9 cellular contexts compared by ENCODE assay signal in the genomic region with DNA sequence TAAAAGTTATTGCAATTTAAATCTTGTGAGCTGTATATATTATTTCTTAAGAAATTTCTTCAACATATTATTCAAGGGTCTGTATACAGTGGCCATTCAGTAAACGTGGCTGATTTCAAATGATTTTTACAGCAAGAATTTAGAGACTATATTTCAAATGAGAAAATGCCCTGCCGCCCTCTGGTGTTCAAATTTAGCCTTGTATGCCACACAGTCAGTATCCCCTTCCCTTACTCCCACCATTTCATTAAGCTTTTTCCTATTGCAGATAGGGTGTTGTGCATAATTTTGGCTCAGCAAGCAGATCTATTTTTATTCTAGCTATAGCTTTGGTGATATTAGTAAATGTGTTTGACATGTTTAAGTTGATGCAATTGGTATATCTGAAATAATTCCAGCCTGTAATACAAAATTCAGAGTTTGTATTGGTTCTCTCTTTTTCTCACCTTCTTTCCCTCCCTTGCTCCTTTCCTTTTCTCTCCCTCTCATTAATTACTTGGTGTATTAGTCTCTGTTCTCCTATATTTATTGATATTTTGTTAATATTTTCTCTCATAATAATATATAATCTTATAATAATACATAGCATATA. TPM values are rescaled to one million over a fixed set of nuclear protein-coding genes. Genes with fewer than 3 reads are reported as not detected.
DNase-seq lines count a peak whose midpoint lies in the region; ATAC-seq, FAIRE-seq and TF ChIP-seq lines count a peak whose summit lies in the region.
"Had no signal": no experiment of that assay in that cellular context is flagged by ENCODE, and none has a peak within 500 bp of the region (broad histone marks: within the 10 kb centered on the region; RNA-seq: fewer than 3 reads in every experiment).

No MANE protein-coding gene starts in this region.

- 4% methylated on average over 2 of the region's 2 CpGs for WGBS in HepG2 (ENCODE audit: low lambda C conversion rate)

- peak; percentile 3 for DNase-seq in DMS79 treated with DMSO at 0.1 percent for 48 hours (lab: John Stamatoyannopoulos, UW)
- DNase-seq in DMS79 (lab: John Stamatoyannopoulos, UW): no peak
- DNase-seq in NB4 (ENCODE audit: low read depth): peak; percentile 46
- no peak for DNase-seq in ascending aorta (ENCODE audit: low spot score in 2 of 2)
- peak; percentile 25 for DNase-seq in HepG2 (ENCODE audit: low spot score)
- DNase-seq in central memory CD4-positive, alpha-beta T cell: no peak
- no peak for DNase-seq in activated naive CD4-positive, alpha-beta T cell (lab: John Stamatoyannopoulos, UW)

- no peak for TF ChIP-seq RAD21 in HepG2 (CRISPR knock-in tag; IDR thresholded peaks at IDR 0.05)

- TF ChIP-seq POLR2A in NB4 (IDR thresholded peaks at IDR 0.05; ENCODE audit: extremely low read depth, insufficient read length) (no peak), HepG2 (IDR thresholded peaks at IDR 0.05; ENCODE audit: insufficient read depth in 1 of 2, low read depth in 2 of 2, low read length in 2 of 2) (no peak)

- TF ChIP-seq CTCF in NB4 (IDR thresholded peaks at IDR 0.05; ENCODE audit: low read depth, low read length) (peak; percentile 56), ascending aorta (IDR thresholded peaks at IDR 0.05) (peak in 2 of 3 experiments; percentile 17 to 29), HepG2 (CRISPR knock-in tag; IDR thresholded peaks at IDR 0.05) (peak; percentile 69)

- H2AFZ ChIP-seq in HepG2 (ENCODE audit: low read length): no peak overlapping the region

- POLR2A ChIA-PET in HepG2 (lab: Yijun Ruan, JAX): no interaction called here

- no TSS peak for BruUV-seq in HepG2 (replicated peaks; lab: Mats Ljungman, UMichigan)

- in situ Hi-C loops in HepG2 (cut with HindIII; ENCODE audit: extremely low pct_ligation_motif_present, low pct_unique_long_range_greater_than_20kb): no loop called here

- ATAC-seq in HepG2: peak; percentile 83
- ATAC-seq in HG02973 (IDR thresholded peaks at IDR 0.05; ENCODE audit: unreplicated experiment): no peak

- no peak overlapping the region for H3K9ac ChIP-seq in HepG2 (ENCODE audit: insufficient read depth, low read depth, low read length)
- H3K9ac ChIP-seq: BLaER1 treated with 17β-estradiol and CSF1 and Interleukin-3, amounts not matched to agents 10 nM and 100 nM had no signal

- CTCF ChIA-PET in HepG2 (lab: Yijun Ruan, JAX; ENCODE audit: low intra/inter-chr PET ratio, low total read pairs): interaction anchor here (1.6 to 1.9 kb wide), 2 partner anchors 99 to 155 kb away, joined by 8 to 9 read pairs; no protein-coding TSS in a partner anchor

- TF ChIP-seq EP300 in HepG2 (IDR thresholded peaks at IDR 0.05; ENCODE audit: low read depth in 2 of 2, low read length in 2 of 2): no peak
- TF ChIP-seq EP300 in HepG2 (CRISPR knock-in tag; IDR thresholded peaks at IDR 0.05; ENCODE audit: borderline replicate concordance): no peak

- H4K20me1 ChIP-seq in HepG2 (ENCODE audit: insufficient read depth, low read length): no peaks in the 10 kb centered on the region
- H4K20me1 ChIP-seq: BLaER1 treated with 17β-estradiol and CSF1 and Interleukin-3, amounts not matched to agents 10 nM and 100 nM had no signal

- no peak overlapping the region for H3K4me2 ChIP-seq in HepG2 (ENCODE audit: low read depth, low read length)
- H3K4me2 ChIP-seq: BLaER1 treated with 17β-estradiol and CSF1 and Interleukin-3, amounts not matched to agents 10 nM and 100 nM had no signal

- H3K4me1 ChIP-seq in ascending aorta (no peaks in the 10 kb centered on the region), HepG2 (ENCODE audit: insufficient read depth, low read length) (no peaks in the 10 kb centered on the region)
- H3K4me1 ChIP-seq: BLaER1 treated with 17β-estradiol and CSF1 and Interleukin-3, amounts not matched to agents 10 nM and 100 nM had no signal

- H3K36me3 ChIP-seq in ascending aorta (no peaks in the 10 kb centered on the region), HepG2 (replicated peaks in 1 of 2; ENCODE audit: control insufficient read depth in 1 of 2, insufficient read depth in 2 of 2, low read length in 2 of 2) (no peaks in the 10 kb centered on the region)
- H3K36me3 ChIP-seq: BLaER1 treated with 17β-estradiol and CSF1 and Interleukin-3, amounts not matched to agents 10 nM and 100 nM had no signal

- H3K79me2 ChIP-seq in HepG2 (ENCODE audit: insufficient read depth, low read length): no peaks in the 10 kb centered on the region

- intact Hi-C loops in ascending aorta (cut with DNase I) (no loop called here), HepG2 (cut with micrococcal nuclease; ENCODE audit: unreplicated experiment) (loop anchor here (1.0 to 5.0 kb wide), 4 partner anchors 100 to 564 kb away; partner anchors contain the start of gene TTC21B)

- H3K27me3 ChIP-seq in ascending aorta: no peaks in the 10 kb centered on the region
- H3K27me3 ChIP-seq in HepG2 (ENCODE audit: control insufficient read depth in 1 of 2, insufficient read depth in 2 of 2, low read length in 2 of 2): no peaks in the 10 kb centered on the region
- H3K27me3 ChIP-seq: BLaER1 treated with 17β-estradiol and CSF1 and Interleukin-3, amounts not matched to agents 10 nM and 100 nM had no signal

- H3K9me3 ChIP-seq in ascending aorta: no peaks in the 10 kb centered on the region
- no peaks in the 10 kb centered on the region for H3K9me3 ChIP-seq in HepG2 (ENCODE audit: low read length)
- H3K9me3 ChIP-seq: BLaER1 treated with 17β-estradiol and CSF1 and Interleukin-3, amounts not matched to agents 10 nM and 100 nM had no signal

- FAIRE-seq in HepG2 (lab: Jason Lieb, UNC): no peak

- no peak overlapping the region for H3K27ac ChIP-seq in ascending aorta
- no peak overlapping the region for H3K27ac ChIP-seq in HepG2 (ENCODE audit: extremely low read length, insufficient read depth, low read length)
- H3K27ac ChIP-seq: BLaER1 treated with 17β-estradiol and CSF1 and Interleukin-3, amounts not matched to agents 10 nM and 100 nM had no signal

- H3K4me3 ChIP-seq in NB4 (ENCODE audit: low read depth, low read length) (no peak overlapping the region), ascending aorta (no peak overlapping the region), HepG2 (replicated peaks in 1 of 3; ENCODE audit: insufficient read depth in 1 of 3, low read depth in 2 of 3, low read length in 3 of 3) (no peak overlapping the region)
- H3K4me3 ChIP-seq: BLaER1 treated with 17β-estradiol and CSF1 and Interleukin-3, amounts not matched to agents 10 nM and 100 nM had no signal

TF ChIP-seq in HepG2, 621 proteins besides CTCF, POLR2A, EP300 and RAD21 (continues in another document):
- TF ChIP-seq STAG1 (CRISPR knock-in tag; IDR thresholded peaks at IDR 0.05) (peak; percentile 68), ISL2 (CRISPR knock-in tag; IDR thresholded peaks at IDR 0.05) (no peak), ZNF543 (CRISPR knock-in tag; IDR thresholded peaks at IDR 0.05) (no peak), ARID5B (CRISPR knock-in tag; IDR thresholded peaks at IDR 0.05) (0 out of 2 replicates have a peak, but pooled peaks have one; percentile 12), ZNF335 (CRISPR knock-in tag; IDR thresholded peaks at IDR 0.05) (no peak)

RNA-seq across cellular contexts. Expression of gene SCN7A, which starts 22.8 kb away (rescaled TPM):
- total RNA-seq in ascending aorta: 2.9 TPM
- total RNA-seq in HepG2 (2016; rRNA removed; fragmentation: Illumina TruSeq; extraction: Trizol): not detected in 2 replicates
- total RNA-seq in HepG2 (2016; cell fraction: cytosol; rRNA removed; fragmentation: Illumina TruSeq; extraction: Trizol; ENCODE audit: low read depth): not detected in 2 replicates
- total RNA-seq in HepG2 (2016; cell fraction: insoluble cytoplasmic fraction; rRNA removed; fragmentation: Illumina TruSeq; extraction: Trizol): 0.02 TPM in 1 of 2 replicates, not detected in the other
- total RNA-seq in HepG2 (2016; cell fraction: membrane; rRNA removed; fragmentation: Illumina TruSeq; extraction: Trizol): not detected in 2 replicates
- total RNA-seq in HepG2 (2016; cell fraction: nucleus; rRNA removed; fragmentation: Illumina TruSeq; extraction: Trizol): not detected in 2 replicates
- polyA plus RNA-seq in HepG2 (2011; rRNA removed): 0.01 TPM in 2 replicates
- polyA plus RNA-seq in HepG2 (2011; cell fraction: cytosol; rRNA removed): not detected in 2 replicates
- 0.05 TPM in 1 of 2 replicates, not detected in the other for polyA plus RNA-seq in HepG2 (2011; cell fraction: nucleus; rRNA removed)
- polyA plus RNA-seq in HepG2 (2012): not detected in 2 replicates
- polyA plus RNA-seq in HepG2 (2016; cell fraction: cytosol; fragmentation: Illumina TruSeq; extraction: Trizol; ENCODE audit: low read depth): not detected in 2 replicates
- polyA plus RNA-seq in HepG2 (2016; cell fraction: insoluble cytoplasmic fraction; fragmentation: Illumina TruSeq; extraction: Trizol; ENCODE audit: low read depth): not detected in 2 replicates
- polyA plus RNA-seq in HepG2 (2016; cell fraction: membrane; fragmentation: Illumina TruSeq; extraction: Trizol; ENCODE audit: low read depth): not detected in 2 replicates
- not detected in 2 replicates for polyA plus RNA-seq in HepG2 (2016; cell fraction: nucleus; fragmentation: Illumina TruSeq; extraction: Trizol; ENCODE audit: insufficient read depth, low read depth)
- not detected in 2 replicates for polyA minus RNA-seq in HepG2 (2011; rRNA and poly(A)+ RNA removed; ENCODE audit: low replicate concordance)
- not detected in 2 replicates for polyA minus RNA-seq in HepG2 (2011; cell fraction: cytosol; rRNA and poly(A)+ RNA removed)
- polyA minus RNA-seq in HepG2 (2011; cell fraction: nucleus; rRNA and poly(A)+ RNA removed): not detected in 2 replicates

Comparison
In these comparisons a context has a peak if more than half of its experiments do, and no peak if none do; other contexts are left out.
1. DNase-seq: peak in DMS79 treated with DMSO at 0.1 percent for 48 hours (single experiment), NB4 (single experiment) and HepG2 (single experiment); none in DMS79 (single experiment), ascending aorta (0 of 2), central memory CD4-positive, alpha-beta T cell (single experiment) and activated naive CD4-positive, alpha-beta T cell (0 of 4).
2. Peak in every context shown above with its lines, with median percentiles within 50 percentile points of each other: CTCF ChIP-seq.